ENCODE assay signal across 1 cellular context in genomic region chr2:233743464-233744259, GRCh38.
TF ChIP-seq lines count a peak whose summit lies in the region.

No MANE protein-coding gene starts in this region.

TF ChIP-seq in K562, 482 proteins besides CTCF, POLR2A, EP300 and RAD21:
- TF ChIP-seq ARID4B (CRISPR knock-in tag; IDR thresholded peaks at IDR 0.05) (no peak), ZNF354B (CRISPR knock-in tag; IDR thresholded peaks at IDR 0.05) (no peak), MGA (IDR thresholded peaks at IDR 0.05) (peak; percentile 48), HIVEP1 (CRISPR knock-in tag; IDR thresholded peaks at IDR 0.05) (no peak), BHLHE40 (IDR thresholded peaks at IDR 0.05; ENCODE audit: low read length) (no peak), MEF2D (tag; conservative IDR thresholded peaks at IDR 0.05; ENCODE audit: low read depth) (no peak), ATF7 (IDR thresholded peaks at IDR 0.05) (no peak), ZNF212 (CRISPR knock-in tag; IDR thresholded peaks at IDR 0.05) (no peak), PHF8 (IDR thresholded peaks at IDR 0.05; ENCODE audit: borderline replicate concordance, low read length) (peak; percentile 48; the same call in 1 of the 2 replicates), ATF3 (IDR thresholded peaks at IDR 0.05) (no peak), ATF3 (CRISPR knock-in tag; conservative IDR thresholded peaks at IDR 0.05) (no peak), CREM (IDR thresholded peaks at IDR 0.05; ENCODE audit: low read depth) (0 out of 2 replicates have a peak, but pooled peaks have one; percentile 10), POLR3A (IDR thresholded peaks at IDR 0.05; ENCODE audit: borderline replicate concordance, extremely low read depth, insufficient read depth, insufficient read length) (no peak), GATAD2B (IDR thresholded peaks at IDR 0.05; ENCODE audit: borderline replicate concordance) (no peak), NRF1 (conservative IDR thresholded peaks at IDR 0.05 in 1 of 2, IDR thresholded peaks at IDR 0.05 in 1 of 2) (peak; percentile 14 to 28; a peak in 1 of 4 replicates), JUND (IDR thresholded peaks at IDR 0.05; ENCODE audit: borderline replicate concordance, low read depth, low read length) (no peak), JUND (tag; IDR thresholded peaks at IDR 0.05; ENCODE audit: borderline replicate concordance, low read depth, low read length) (no peak), POLR2G (IDR thresholded peaks at IDR 0.05; ENCODE audit: low read depth, low read length) (peak; percentile 42; the same call in 1 of the 2 replicates), NFYB (IDR thresholded peaks at IDR 0.05; ENCODE audit: extremely low read depth, insufficient read length) (peak; percentile 10), HDAC6 (IDR thresholded peaks at IDR 0.05; ENCODE audit: low read depth, low read length) (no peak), CBX3 (IDR thresholded peaks at IDR 0.05; ENCODE audit: borderline replicate concordance in 1 of 2, low read length in 2 of 2) (no peak), PTTG1 (tag; IDR thresholded peaks at IDR 0.05; ENCODE audit: low read depth) (no peak), RBFOX2 (IDR thresholded peaks at IDR 0.05; ENCODE audit: low read depth, low read length) (0 out of 2 replicates have a peak, but pooled peaks have one; percentile 16), ZBTB2 (IDR thresholded peaks at IDR 0.05) (no peak), MLLT1 (IDR thresholded peaks at IDR 0.05) (no peak), L3MBTL2 (IDR thresholded peaks at IDR 0.05) (peak; percentile 57; the same call in 1 of the 2 replicates)
